8 cellular contexts compared by ENCODE assay signal in the genomic region with DNA sequence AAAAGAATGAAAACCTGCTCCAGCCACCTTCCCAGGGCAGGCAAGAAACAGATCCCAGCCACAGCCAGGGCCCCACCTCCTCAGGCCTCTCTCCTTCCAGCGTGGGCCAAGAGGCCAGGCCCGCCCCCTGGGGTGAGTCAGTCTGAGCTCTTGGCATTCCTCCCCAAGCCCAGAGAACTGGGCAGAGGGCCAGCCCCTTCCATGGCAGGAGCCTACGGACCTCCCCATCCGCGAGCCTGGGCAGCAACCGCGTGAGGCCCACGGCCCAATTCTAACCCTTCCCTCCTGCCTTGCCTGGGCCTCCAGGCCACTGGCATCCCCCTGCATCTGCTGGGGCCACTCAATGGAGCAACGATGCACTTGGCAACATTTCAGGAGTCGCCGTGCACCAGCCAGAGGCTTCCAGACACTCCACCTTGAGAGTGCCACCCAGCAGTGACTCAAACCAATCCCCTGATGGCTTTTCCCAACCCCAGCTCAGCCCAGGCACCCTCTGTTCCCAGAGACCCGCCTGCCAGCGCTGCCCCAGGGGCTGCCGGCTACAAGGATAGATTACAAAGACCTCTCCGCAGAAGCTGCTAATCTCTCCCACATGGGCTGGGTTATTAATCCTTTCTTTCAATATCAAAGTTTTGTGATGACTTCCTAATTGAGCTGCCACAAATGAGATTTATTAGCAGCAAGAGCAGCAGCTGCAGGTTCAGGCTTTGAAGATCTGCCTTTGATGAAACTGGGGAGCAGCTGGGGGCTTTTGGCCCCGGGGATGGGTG.
A peak's percentile ranks its signal among the peaks of the same experiment; 100 is the strongest.
DNase-seq lines count a peak whose midpoint lies in the region; ATAC-seq and TF ChIP-seq lines count a peak whose summit lies in the region.

No MANE protein-coding gene starts in this region.

- H3K79me2 ChIP-seq in ACC112 (ENCODE audit: control insufficient read depth, insufficient read depth, low read length, unreplicated experiment), result no peaks in the 10 kb centered on the region

- CTCF ChIA-PET in HEK293 (lab: Yijun Ruan, JAX) (interaction anchor here (0.7 to 1.3 kb wide), 4 partner anchors 14 to 460 kb away, joined by 3 to 4 read pairs (median 3); no protein-coding TSS in a partner anchor), RWPE1 (lab: Yijun Ruan, JAX) (interaction anchor here (0.6 to 1.3 kb wide), 7 partner anchors 24 to 663 kb away, joined by 3 to 10 read pairs (median 3); no protein-coding TSS in a partner anchor)

- H3K9me3 ChIP-seq in HEK293 (ENCODE audit: control insufficient read depth, insufficient read depth, low read depth, low read length), result no peaks in the 10 kb centered on the region
- H3K9me3 ChIP-seq in endodermal cell (ENCODE audit: control insufficient read depth, low read length), result no peaks in the 10 kb centered on the region
- H3K9me3 ChIP-seq in thoracic aorta, result no peaks in the 10 kb centered on the region

- peaks cover 6% of the 10 kb centered on the region for H3K9me3 Mint-ChIP-seq in endodermal cell

- H3K36me3 ChIP-seq in ACC112 (ENCODE audit: insufficient read depth, low read length) (no peaks in the 10 kb centered on the region), HEK293 (ENCODE audit: control insufficient read depth in 2 of 2, insufficient read depth in 1 of 2, low read length in 2 of 2) (no peaks in the 10 kb centered on the region), endodermal cell (ENCODE audit: control insufficient read depth, insufficient read depth, low read length) (no peaks in the 10 kb centered on the region), thoracic aorta (no peaks in the 10 kb centered on the region)

- WGBS in endodermal cell (ENCODE audit: insufficient coverage in 1 of 2, insufficient read length in 1 of 2), 2 experiments, result 74 to 84% methylated on average over 8 to 16 of the region's 16 CpGs

- TF ChIP-seq CTCF in HEK293 (tag by site-specific recombination; IDR thresholded peaks at IDR 0.05), result no peak
- no peak for TF ChIP-seq CTCF in RWPE1 (conservative IDR thresholded peaks at IDR 0.05; ENCODE audit: low read depth)
- no peak for TF ChIP-seq CTCF in endodermal cell (conservative IDR thresholded peaks at IDR 0.05)
- TF ChIP-seq CTCF in thoracic aorta (IDR thresholded peaks at IDR 0.05), result no peak

- H3K4me3 ChIP-seq in ACC112 (ENCODE audit: low read depth, low read length) (peak overlapping the region; percentile 63), HEK293 (ENCODE audit: low read depth, low read length) (no peak overlapping the region), endodermal cell (ENCODE audit: low read length) (no peak overlapping the region), thoracic aorta (peak overlapping the region; percentile 48)

- H3K27ac Mint-ChIP-seq in endodermal cell, result peak overlapping the region; percentile 35

- H3K27ac ChIP-seq in ACC112 (ENCODE audit: low read depth, low read length) (peak overlapping the region; percentile 76), HEK293 (ENCODE audit: extremely low read depth, low read depth, low read length) (peak overlapping the region; percentile 20; the same call in 1 of the 2 replicates), RWPE1 (peak overlapping the region; percentile 95), endodermal cell (ENCODE audit: low read depth, low read length) (no peak overlapping the region), thoracic aorta (peak overlapping the region; percentile 33 to 66)

- no peaks in the 10 kb centered on the region for H3K27me3 ChIP-seq in ACC112 (ENCODE audit: insufficient read depth, low read length)
- no peaks in the 10 kb centered on the region for H3K27me3 ChIP-seq in endodermal cell (ENCODE audit: control insufficient read depth, insufficient read depth, low read length, poor library complexity, severe bottlenecking)
- H3K27me3 ChIP-seq in thoracic aorta (replicated peaks; ENCODE audit: insufficient read depth), result no peaks in the 10 kb centered on the region

- peak overlapping the region; percentile 86 for H2AFZ ChIP-seq in ACC112 (ENCODE audit: low read length, unreplicated experiment)

- DNase-seq in RWPE1 (ENCODE audit: low spot score) (peak; percentile 98), endodermal cell (peak; percentile 82), medulla oblongata (ENCODE audit: extremely low spot score) (peak; percentile 95), thoracic aorta (ENCODE audit: low spot score) (peak; percentile 78), NCI-H526 treated with DMSO at 0.1 percent for 48 hours (lab: John Stamatoyannopoulos, UW) (no peak)

- peaks cover 2% of the 10 kb centered on the region for H3K27me3 Mint-ChIP-seq in endodermal cell (ENCODE audit: insufficient read depth)

- peak; percentile 99 for ATAC-seq in thoracic aorta (ENCODE audit: insufficient number of reproducible peaks, low FRiP score, low read depth)
- no peak for ATAC-seq in GM19328 (IDR thresholded peaks at IDR 0.05; ENCODE audit: unreplicated experiment)

- no peak overlapping the region for H3K9ac ChIP-seq in endodermal cell (ENCODE audit: extremely low read depth, low read length, poor library complexity, severe bottlenecking)

- POLR2A ChIA-PET in HEK293 (lab: Yijun Ruan, JAX) (interaction anchor here (0.6 to 1.8 kb wide), 4 partner anchors 9 to 138 kb away, joined by 3 to 6 read pairs (median 4); no protein-coding TSS in a partner anchor), RWPE1 (lab: Yijun Ruan, JAX; ENCODE audit: low non-redundant PET) (interaction anchor here (0.6 kb wide), 2 partner anchors 149 to 521 kb away, joined by 5 to 11 read pairs; no protein-coding TSS in a partner anchor)

- H3K4me3 Mint-ChIP-seq in endodermal cell, result no peak overlapping the region

- H3K4me1 ChIP-seq in ACC112 (ENCODE audit: control insufficient read depth, insufficient read depth, low read length, unreplicated experiment), result peaks cover 10% of the 10 kb centered on the region
- H3K4me1 ChIP-seq in HEK293 (ENCODE audit: control insufficient read depth, insufficient read depth, low read length), result peaks cover 12% of the 10 kb centered on the region
- H3K4me1 ChIP-seq in endodermal cell (ENCODE audit: control insufficient read depth, insufficient read depth, low read length), result peaks cover 3% of the 10 kb centered on the region
- peaks cover 10 to 15% of the 10 kb centered on the region in 2 donors for H3K4me1 ChIP-seq in thoracic aorta (ENCODE audit: control insufficient read depth in 1 of 2, low read depth in 2 of 2)

- peaks cover 9% of the 10 kb centered on the region for H3K36me3 Mint-ChIP-seq in endodermal cell (ENCODE audit: low read depth)

- peaks cover 13% of the 10 kb centered on the region for H3K4me1 Mint-ChIP-seq in endodermal cell

TF ChIP-seq in HEK293, 187 proteins besides CTCF, POLR2A, EP300 and RAD21 (continues in another document):
- no peak for TF ChIP-seq ZNF112 (tag by site-specific recombination; IDR thresholded peaks at IDR 0.05)
- no peak for TF ChIP-seq RBAK (tag by site-specific recombination; IDR thresholded peaks at IDR 0.05)
- no peak for TF ChIP-seq HOXC10 (CRISPR knock-in tag; IDR thresholded peaks at IDR 0.05)
- no peak for TF ChIP-seq PRDM1 (tag by site-specific recombination; IDR thresholded peaks at IDR 0.05)
- TF ChIP-seq SETDB1 (IDR thresholded peaks at IDR 0.05; ENCODE audit: insufficient read length, low read length), result no peak
- no peak for TF ChIP-seq ZNF48 (tag by site-specific recombination; IDR thresholded peaks at IDR 0.05)
- TF ChIP-seq, protein P1, sequence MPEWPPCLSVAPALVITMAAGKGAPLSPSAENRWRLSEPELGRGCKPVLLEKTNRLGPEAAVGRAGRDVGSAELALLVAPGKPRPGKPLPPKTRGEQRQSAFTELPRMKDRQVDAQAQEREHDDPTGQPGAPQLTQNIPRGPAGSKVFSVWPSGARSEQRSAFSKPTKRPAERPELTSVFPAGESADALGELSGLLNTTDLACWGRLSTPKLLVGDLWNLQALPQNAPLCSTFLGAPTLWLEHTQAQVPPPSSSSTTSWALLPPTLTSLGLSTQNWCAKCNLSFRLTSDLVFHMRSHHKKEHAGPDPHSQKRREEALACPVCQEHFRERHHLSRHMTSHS (tag by site-specific recombination; IDR thresholded peaks at IDR 0.05), result no peak
- no peak for TF ChIP-seq ZNF791 (tag by site-specific recombination; IDR thresholded peaks at IDR 0.05)
- TF ChIP-seq, protein P2, sequence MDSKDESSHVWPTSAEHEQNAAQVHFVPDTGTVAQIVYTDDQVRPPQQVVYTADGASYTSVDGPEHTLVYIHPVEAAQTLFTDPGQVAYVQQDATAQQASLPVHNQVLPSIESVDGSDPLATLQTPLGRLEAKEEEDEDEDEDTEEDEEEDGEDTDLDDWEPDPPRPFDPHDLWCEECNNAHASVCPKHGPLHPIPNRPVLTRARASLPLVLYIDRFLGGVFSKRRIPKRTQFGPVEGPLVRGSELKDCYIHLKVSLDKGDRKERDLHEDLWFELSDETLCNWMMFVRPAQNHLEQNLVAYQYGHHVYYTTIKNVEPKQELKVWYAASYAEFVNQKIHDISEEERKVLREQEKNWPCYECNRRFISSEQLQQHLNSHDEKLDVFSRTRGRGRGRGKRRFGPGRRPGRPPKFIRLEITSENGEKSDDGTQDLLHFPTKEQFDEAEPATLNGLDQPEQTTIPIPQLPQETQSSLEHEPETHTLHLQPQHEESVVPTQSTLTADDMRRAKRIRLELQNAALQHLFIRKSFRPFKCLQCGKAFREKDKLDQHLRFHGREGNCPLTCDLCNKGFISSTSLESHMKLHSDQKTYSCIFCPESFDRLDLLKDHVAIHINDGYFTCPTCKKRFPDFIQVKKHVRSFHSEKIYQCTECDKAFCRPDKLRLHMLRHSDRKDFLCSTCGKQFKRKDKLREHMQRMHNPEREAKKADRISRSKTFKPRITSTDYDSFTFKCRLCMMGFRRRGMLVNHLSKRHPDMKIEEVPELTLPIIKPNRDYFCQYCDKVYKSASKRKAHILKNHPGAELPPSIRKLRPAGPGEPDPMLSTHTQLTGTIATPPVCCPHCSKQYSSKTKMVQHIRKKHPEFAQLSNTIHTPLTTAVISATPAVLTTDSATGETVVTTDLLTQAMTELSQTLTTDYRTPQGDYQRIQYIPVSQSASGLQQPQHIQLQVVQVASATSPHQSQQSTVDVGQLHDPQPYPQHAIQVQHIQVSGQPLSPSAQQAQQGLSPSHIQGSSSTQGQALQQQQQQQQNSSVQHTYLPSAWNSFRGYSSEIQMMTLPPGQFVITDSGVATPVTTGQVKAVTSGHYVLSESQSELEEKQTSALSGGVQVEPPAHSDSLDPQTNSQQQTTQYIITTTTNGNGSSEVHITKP (tag by site-specific recombination; IDR thresholded peaks at IDR 0.05), result peak; percentile 88
- no peak for TF ChIP-seq SCRT1 (tag by site-specific recombination; IDR thresholded peaks at IDR 0.05; ENCODE audit: borderline replicate concordance)
- no peak for TF ChIP-seq ZNF621 (tag by site-specific recombination; IDR thresholded peaks at IDR 0.05)
- no peak for TF ChIP-seq ZNF747 (tag by site-specific recombination; IDR thresholded peaks at IDR 0.05)
- TF ChIP-seq ZNF311 (tag by site-specific recombination; IDR thresholded peaks at IDR 0.05; ENCODE audit: borderline replicate concordance), result no peak
- peak; percentile 98 for TF ChIP-seq GLIS1 (tag by site-specific recombination; IDR thresholded peaks at IDR 0.05)
- no peak for TF ChIP-seq ZNF843 (tag by site-specific recombination; IDR thresholded peaks at IDR 0.05)
- TF ChIP-seq ZNF558 (tag by site-specific recombination; IDR thresholded peaks at IDR 0.05), result no peak

Comparison
In these comparisons a context has a peak if more than half of its experiments do, and no peak if none do; other contexts are left out.
1. H3K4me3 ChIP-seq: peak in ACC112 (single experiment) and thoracic aorta (single experiment); none in HEK293 (single experiment) and endodermal cell (single experiment).